Comparison of ENCODE assay signal across 13 cellular contexts in the genomic region with DNA sequence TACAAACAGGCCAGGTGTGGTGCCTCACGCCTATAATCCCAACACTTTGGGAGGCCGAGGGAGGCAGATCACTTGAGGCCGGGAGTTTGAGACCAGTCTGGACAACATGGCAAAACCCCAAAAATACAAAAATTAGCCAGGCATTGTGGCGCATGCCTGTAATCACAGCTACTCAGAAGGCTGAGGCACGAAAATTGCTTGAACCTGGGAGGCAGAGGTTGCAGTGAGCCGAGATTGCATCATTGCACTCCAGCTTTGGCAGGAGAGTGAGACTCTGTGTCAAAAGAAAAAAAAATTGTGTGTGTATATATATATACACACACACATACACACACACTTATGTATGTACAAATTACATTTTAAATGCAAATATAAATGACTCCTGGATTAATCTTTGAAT.
DNase-seq lines count a peak whose midpoint lies in the region; ATAC-seq and TF ChIP-seq lines count a peak whose summit lies in the region.
"Had no signal": no experiment of that assay in that cellular context is flagged by ENCODE, and none has a peak within 500 bp of the region (broad histone marks: within the 10 kb centered on the region; RNA-seq: fewer than 3 reads in every experiment).

No MANE protein-coding gene starts in this region.

- peaks cover 0 to 21% (median 0%) of the 10 kb centered on the region in 9 donors for H3K4me1 ChIP-seq in heart right ventricle
- H3K4me1 ChIP-seq in thymus (ENCODE audit: control insufficient read depth, insufficient read depth, low read length) = peaks cover 27% of the 10 kb centered on the region
- H3K4me1 ChIP-seq in sigmoid colon = peaks cover 0 to 2% (median under 1%) of the 10 kb centered on the region in 4 donors

- no peaks in the 10 kb centered on the region for H3K36me3 Mint-ChIP-seq in T-cell
- no peaks in the 10 kb centered on the region for H3K36me3 Mint-ChIP-seq in mesothelial cell of epicardium

- no peak for TF ChIP-seq EP300 in sigmoid colon (IDR thresholded peaks at IDR 0.05)

- DNase-seq in left ventricle myocardium superior = peak; percentile 18
- DNase-seq in heart right ventricle = no peak
- DNase-seq in T-cell = no peak
- peak; percentile 36 for DNase-seq in choroid plexus epithelial cell (ENCODE audit: low read depth)
- no peak for DNase-seq in activated CD4-positive, CD25-positive, alpha-beta regulatory T cell treated with anti-CD3 and anti-CD28 coated beads, Interleukin-2, amount 50 U/mL, for 72 hours
- DNase-seq in mesothelial cell of epicardium (ENCODE audit: low spot score in 2 of 2, unreplicated experiment in 2 of 2) = no peak
- DNase-seq in sigmoid colon = no peak
- DNase-seq: activated B cell treated with CpG ODN at 0.5 μM for 24 hours; GDM1; KG1; NK-92 treated with Interleukin-12 subunit alpha and Interleukin-12 subunit beta, amount 100 ng/mL, for 24 hours had no signal

- H3K27me3 Mint-ChIP-seq in T-cell = no peaks in the 10 kb centered on the region
- no peaks in the 10 kb centered on the region for H3K27me3 Mint-ChIP-seq in mesothelial cell of epicardium (ENCODE audit: low read depth)
- H3K27me3 Mint-ChIP-seq: activated B cell treated with CpG ODN at 0.5 μM for 24 hours had no signal

- CTCF ChIA-PET in T-cell (lab: Charles Lee) = no interaction called here

- H3K4me3 ChIP-seq in heart right ventricle (no peak overlapping the region), choroid plexus epithelial cell (ENCODE audit: low read depth, low read length) (no peak overlapping the region), thymus (ENCODE audit: low read length) (no peak overlapping the region), sigmoid colon (no peak overlapping the region)

- H3K4me3 Mint-ChIP-seq in T-cell (peak overlapping the region in 1 of 3 donors; percentile 42), mesothelial cell of epicardium (no peak overlapping the region)

- H3K9me3 Mint-ChIP-seq in T-cell (peaks cover 0 to 7% (median 0%) of the 10 kb centered on the region in 3 donors), mesothelial cell of epicardium (no peaks in the 10 kb centered on the region)
- H3K9me3 Mint-ChIP-seq: activated B cell treated with CpG ODN at 0.5 μM for 24 hours had no signal

- no peak for TF ChIP-seq POLR2A in sigmoid colon (IDR thresholded peaks at IDR 0.05)

- peaks cover 81 to 88% (median 82%) of the 10 kb centered on the region in 3 donors for H3K4me1 Mint-ChIP-seq in T-cell
- peaks cover 22% of the 10 kb centered on the region for H3K4me1 Mint-ChIP-seq in mesothelial cell of epicardium

- H3K27ac ChIP-seq in heart right ventricle = no peak overlapping the region
- H3K27ac ChIP-seq in thymus (ENCODE audit: low read depth) = peak overlapping the region; percentile 83
- no peak overlapping the region for H3K27ac ChIP-seq in sigmoid colon
- H3K27ac ChIP-seq: HL-60 had no signal

- ATAC-seq in left ventricle myocardium superior (no peak), heart right ventricle (no peak), T-cell (replicated peaks in 1 of 4) (no peak)

- intact Hi-C loops in left ventricle myocardium superior (cut with micrococcal nuclease) = no loop called here
- intact Hi-C loops in heart right ventricle (cut with DNase I) = no loop called here
- intact Hi-C loops in sigmoid colon (cut with DNase I) = no loop called here

- no peaks in the 10 kb centered on the region for H3K27me3 ChIP-seq in heart right ventricle
- no peaks in the 10 kb centered on the region for H3K27me3 ChIP-seq in thymus (ENCODE audit: control insufficient read depth, insufficient read depth)
- H3K27me3 ChIP-seq in sigmoid colon = no peaks in the 10 kb centered on the region

- H3K27ac Mint-ChIP-seq in T-cell = peak overlapping the region; percentile 86 to 91
- no peak overlapping the region for H3K27ac Mint-ChIP-seq in mesothelial cell of epicardium

- H3K9me3 ChIP-seq in heart right ventricle (no peaks in the 10 kb centered on the region), thymus (ENCODE audit: control insufficient read depth) (no peaks in the 10 kb centered on the region), sigmoid colon (no peaks in the 10 kb centered on the region)

- H3K36me3 ChIP-seq in heart right ventricle (no peaks in the 10 kb centered on the region), thymus (ENCODE audit: control insufficient read depth, insufficient read depth) (no peaks in the 10 kb centered on the region), sigmoid colon (no peaks in the 10 kb centered on the region)

- WGBS in heart right ventricle, 2 donors = 82 to 91% methylated on average over 6 of the region's 6 CpGs
- 92% methylated on average over 6 of the region's 6 CpGs for WGBS in thymus
- 90 to 93% methylated on average over 6 of the region's 6 CpGs for whole genome bisulfite sequencing in sigmoid colon, 2 donors

- TF ChIP-seq CTCF in heart right ventricle (IDR thresholded peaks at IDR 0.05) = no peak
- TF ChIP-seq CTCF in choroid plexus epithelial cell (conservative IDR thresholded peaks at IDR 0.05; ENCODE audit: low read depth, low read length) = no peak
- TF ChIP-seq CTCF in mesothelial cell of epicardium (IDR thresholded peaks at IDR 0.05; ENCODE audit: unreplicated experiment) = no peak
- TF ChIP-seq CTCF in sigmoid colon (IDR thresholded peaks at IDR 0.05) = no peak

- POLR2A ChIA-PET in T-cell (lab: Charles Lee) = no interaction called here

Comparison
In these comparisons a context has a peak if more than half of its experiments do, and no peak if none do; other contexts are left out.
1. DNase-seq: peak in left ventricle myocardium superior (single experiment) and choroid plexus epithelial cell (single experiment); none in heart right ventricle (0 of 2), T-cell (0 of 34), activated CD4-positive, CD25-positive, alpha-beta regulatory T cell treated with anti-CD3 and anti-CD28 coated beads, Interleukin-2, amount 50 U/mL, for 72 hours (single experiment), mesothelial cell of epicardium (0 of 2) and sigmoid colon (single experiment).